In the genomic region with DNA sequence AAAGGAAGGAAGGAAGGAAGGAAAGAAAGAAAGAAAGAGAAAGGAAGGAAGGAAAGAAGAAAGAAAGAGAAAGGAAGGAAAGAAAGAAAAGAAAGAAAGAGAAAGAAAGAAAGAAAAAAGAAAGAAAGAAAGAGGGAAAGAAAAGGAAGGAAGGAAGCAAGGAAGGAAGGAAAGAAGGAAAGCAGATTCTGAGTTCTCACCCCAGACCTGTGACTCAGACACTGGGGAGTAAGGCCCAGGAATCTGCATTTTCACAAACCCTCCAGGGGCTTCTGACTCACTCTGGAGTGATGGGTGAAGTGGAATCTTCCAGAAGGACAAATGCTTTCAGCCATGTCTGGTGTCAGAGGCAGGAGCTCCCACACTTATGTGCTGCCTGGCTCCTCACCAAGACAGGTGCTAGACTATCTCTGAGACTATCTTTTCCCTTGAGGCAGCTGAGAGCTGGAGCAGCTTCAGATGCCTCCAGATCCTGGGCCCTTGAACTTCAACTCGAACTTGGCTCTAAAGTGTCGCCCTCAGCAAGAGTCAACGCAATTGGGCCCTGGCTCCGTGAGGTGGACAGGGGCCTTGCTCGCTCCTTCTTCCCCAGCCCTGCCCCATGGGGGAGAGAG, we compare ENCODE assay signal across 1 cellular context.
TF ChIP-seq lines count a peak whose summit lies in the region.

No MANE protein-coding gene starts in this region.

TF ChIP-seq in K562, 482 proteins besides CTCF, POLR2A, EP300 and RAD21 (continued from another document and continues in another):
- no peak for TF ChIP-seq ZNF217 (CRISPR knock-in tag; IDR thresholded peaks at IDR 0.05)
- TF ChIP-seq, protein P1, sequence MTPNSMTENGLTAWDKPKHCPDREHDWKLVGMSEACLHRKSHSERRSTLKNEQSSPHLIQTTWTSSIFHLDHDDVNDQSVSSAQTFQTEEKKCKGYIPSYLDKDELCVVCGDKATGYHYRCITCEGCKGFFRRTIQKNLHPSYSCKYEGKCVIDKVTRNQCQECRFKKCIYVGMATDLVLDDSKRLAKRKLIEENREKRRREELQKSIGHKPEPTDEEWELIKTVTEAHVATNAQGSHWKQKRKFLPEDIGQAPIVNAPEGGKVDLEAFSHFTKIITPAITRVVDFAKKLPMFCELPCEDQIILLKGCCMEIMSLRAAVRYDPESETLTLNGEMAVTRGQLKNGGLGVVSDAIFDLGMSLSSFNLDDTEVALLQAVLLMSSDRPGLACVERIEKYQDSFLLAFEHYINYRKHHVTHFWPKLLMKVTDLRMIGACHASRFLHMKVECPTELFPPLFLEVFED (CRISPR knock-in tag; conservative IDR thresholded peaks at IDR 0.05), result 0 out of 2 replicates have a peak, but pooled peaks have one; percentile 11
- TF ChIP-seq, protein P2, sequence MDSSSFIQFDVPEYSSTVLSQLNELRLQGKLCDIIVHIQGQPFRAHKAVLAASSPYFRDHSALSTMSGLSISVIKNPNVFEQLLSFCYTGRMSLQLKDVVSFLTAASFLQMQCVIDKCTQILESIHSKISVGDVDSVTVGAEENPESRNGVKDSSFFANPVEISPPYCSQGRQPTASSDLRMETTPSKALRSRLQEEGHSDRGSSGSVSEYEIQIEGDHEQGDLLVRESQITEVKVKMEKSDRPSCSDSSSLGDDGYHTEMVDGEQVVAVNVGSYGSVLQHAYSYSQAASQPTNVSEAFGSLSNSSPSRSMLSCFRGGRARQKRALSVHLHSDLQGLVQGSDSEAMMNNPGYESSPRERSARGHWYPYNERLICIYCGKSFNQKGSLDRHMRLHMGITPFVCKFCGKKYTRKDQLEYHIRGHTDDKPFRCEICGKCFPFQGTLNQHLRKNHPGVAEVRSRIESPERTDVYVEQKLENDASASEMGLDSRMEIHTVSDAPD (CRISPR knock-in tag; IDR thresholded peaks at IDR 0.05), result no peak
- TF ChIP-seq NFRKB (IDR thresholded peaks at IDR 0.05; ENCODE audit: low read depth), result 0 out of 2 replicates have a peak, but pooled peaks have one; percentile 40
- peak; percentile 58; the same call in 1 of the 2 replicates for TF ChIP-seq ARID2 (IDR thresholded peaks at IDR 0.05)
- TF ChIP-seq ERF (CRISPR knock-in tag; IDR thresholded peaks at IDR 0.05), result no peak
- no peak for TF ChIP-seq ZNF75A (CRISPR knock-in tag; IDR thresholded peaks at IDR 0.05)
- no peak for TF ChIP-seq HSF4 (CRISPR knock-in tag; IDR thresholded peaks at IDR 0.05; ENCODE audit: borderline replicate concordance)
- no peak for TF ChIP-seq MCM5 (IDR thresholded peaks at IDR 0.05; ENCODE audit: low read depth)
- TF ChIP-seq, protein P3, sequence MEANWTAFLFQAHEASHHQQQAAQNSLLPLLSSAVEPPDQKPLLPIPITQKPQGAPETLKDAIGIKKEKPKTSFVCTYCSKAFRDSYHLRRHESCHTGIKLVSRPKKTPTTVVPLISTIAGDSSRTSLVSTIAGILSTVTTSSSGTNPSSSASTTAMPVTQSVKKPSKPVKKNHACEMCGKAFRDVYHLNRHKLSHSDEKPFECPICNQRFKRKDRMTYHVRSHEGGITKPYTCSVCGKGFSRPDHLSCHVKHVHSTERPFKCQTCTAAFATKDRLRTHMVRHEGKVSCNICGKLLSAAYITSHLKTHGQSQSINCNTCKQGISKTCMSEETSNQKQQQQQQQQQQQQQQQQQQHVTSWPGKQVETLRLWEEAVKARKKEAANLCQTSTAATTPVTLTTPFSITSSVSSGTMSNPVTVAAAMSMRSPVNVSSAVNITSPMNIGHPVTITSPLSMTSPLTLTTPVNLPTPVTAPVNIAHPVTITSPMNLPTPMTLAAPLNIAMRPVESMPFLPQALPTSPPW (CRISPR knock-in tag; IDR thresholded peaks at IDR 0.05), result no peak
- TF ChIP-seq CC2D1A (IDR thresholded peaks at IDR 0.05), result 0 out of 2 replicates have a peak, but pooled peaks have one; percentile 42
- peak; percentile 68 for TF ChIP-seq CBFA2T3 (IDR thresholded peaks at IDR 0.05)
- peak; percentile 14; the same call in 1 of the 2 replicates for TF ChIP-seq NCOA1 (IDR thresholded peaks at IDR 0.05; ENCODE audit: low read depth)
- TF ChIP-seq, protein P4, sequence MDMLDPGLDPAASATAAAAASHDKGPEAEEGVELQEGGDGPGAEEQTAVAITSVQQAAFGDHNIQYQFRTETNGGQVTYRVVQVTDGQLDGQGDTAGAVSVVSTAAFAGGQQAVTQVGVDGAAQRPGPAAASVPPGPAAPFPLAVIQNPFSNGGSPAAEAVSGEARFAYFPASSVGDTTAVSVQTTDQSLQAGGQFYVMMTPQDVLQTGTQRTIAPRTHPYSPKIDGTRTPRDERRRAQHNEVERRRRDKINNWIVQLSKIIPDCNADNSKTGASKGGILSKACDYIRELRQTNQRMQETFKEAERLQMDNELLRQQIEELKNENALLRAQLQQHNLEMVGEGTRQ (CRISPR knock-in tag; IDR thresholded peaks at IDR 0.05), result no peak
- no peak for TF ChIP-seq XRCC4 (IDR thresholded peaks at IDR 0.05; ENCODE audit: extremely low read depth, insufficient read depth, insufficient read length)
- TF ChIP-seq FOSL1 (tag; conservative IDR thresholded peaks at IDR 0.05), result peak; percentile 87
- TF ChIP-seq IFI16 (CRISPR knock-in tag; IDR thresholded peaks at IDR 0.05), result no peak
- peak; percentile 51 for TF ChIP-seq MTA2 (IDR thresholded peaks at IDR 0.05; ENCODE audit: low read depth)
- TF ChIP-seq ZBTB8A (IDR thresholded peaks at IDR 0.05; ENCODE audit: partially characterized antibody), result no peak
- no peak for TF ChIP-seq ZNF175 (CRISPR knock-in tag; IDR thresholded peaks at IDR 0.05; ENCODE audit: low read depth)
- TF ChIP-seq ZNF146 (CRISPR knock-in tag; IDR thresholded peaks at IDR 0.05; ENCODE audit: unreplicated experiment), result no peak
- TF ChIP-seq DIDO1 (tag; IDR thresholded peaks at IDR 0.05; ENCODE audit: low read depth), result no peak
- TF ChIP-seq SMAD2 (IDR thresholded peaks at IDR 0.05; ENCODE audit: low read depth, low read length), result no peak
- TF ChIP-seq TCF3 (CRISPR knock-in tag; IDR thresholded peaks at IDR 0.05), result no peak
- no peak for TF ChIP-seq CREBBP (IDR thresholded peaks at IDR 0.05; ENCODE audit: low read depth, low read length)
- no peak for TF ChIP-seq ZNF77 (CRISPR knock-in tag; IDR thresholded peaks at IDR 0.05)
- TF ChIP-seq ZNF707 (CRISPR knock-in tag; conservative IDR thresholded peaks at IDR 0.05), result no peak
- TF ChIP-seq ZNF197 (CRISPR knock-in tag; IDR thresholded peaks at IDR 0.05; ENCODE audit: low read depth), result no peak
- TF ChIP-seq ZNF3 (CRISPR knock-in tag; IDR thresholded peaks at IDR 0.05), result no peak
- TF ChIP-seq SMARCA4 (IDR thresholded peaks at IDR 0.05), result peak; percentile 73
- no peak for TF ChIP-seq BRD4 (IDR thresholded peaks at IDR 0.05)
- 0 out of 2 replicates have a peak, but pooled peaks have one; percentile 10 for TF ChIP-seq TEAD4 (IDR thresholded peaks at IDR 0.05; ENCODE audit: low read length)
- TF ChIP-seq TEAD4 (CRISPR knock-in tag; IDR thresholded peaks at IDR 0.05; ENCODE audit: borderline replicate concordance), result no peak
- no peak for TF ChIP-seq ZFPM2 (CRISPR knock-in tag; IDR thresholded peaks at IDR 0.05)
- TF ChIP-seq ZSCAN32 (CRISPR knock-in tag; IDR thresholded peaks at IDR 0.05), result no peak
- no peak for TF ChIP-seq SNRNP70 (optimal IDR thresholded peaks at IDR 0.05; ENCODE audit: low read depth, low read length)
- TF ChIP-seq ZKSCAN3 (CRISPR knock-in tag; IDR thresholded peaks at IDR 0.05), result no peak
- no peak for TF ChIP-seq TEAD2 (tag; IDR thresholded peaks at IDR 0.05)
- TF ChIP-seq, protein P5, sequence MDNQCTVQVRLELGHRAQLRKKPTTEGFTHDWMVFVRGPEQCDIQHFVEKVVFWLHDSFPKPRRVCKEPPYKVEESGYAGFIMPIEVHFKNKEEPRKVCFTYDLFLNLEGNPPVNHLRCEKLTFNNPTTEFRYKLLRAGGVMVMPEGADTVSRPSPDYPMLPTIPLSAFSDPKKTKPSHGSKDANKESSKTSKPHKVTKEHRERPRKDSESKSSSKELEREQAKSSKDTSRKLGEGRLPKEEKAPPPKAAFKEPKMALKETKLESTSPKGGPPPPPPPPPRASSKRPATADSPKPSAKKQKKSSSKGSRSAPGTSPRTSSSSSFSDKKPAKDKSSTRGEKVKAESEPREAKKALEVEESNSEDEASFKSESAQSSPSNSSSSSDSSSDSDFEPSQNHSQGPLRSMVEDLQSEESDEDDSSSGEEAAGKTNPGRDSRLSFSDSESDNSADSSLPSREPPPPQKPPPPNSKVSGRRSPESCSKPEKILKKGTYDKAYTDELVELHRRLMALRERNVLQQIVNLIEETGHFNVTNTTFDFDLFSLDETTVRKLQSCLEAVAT (IDR thresholded peaks at IDR 0.05), result peak; percentile 22 to 53; a peak in 1 of 4 replicates
- TF ChIP-seq ZNF778 (CRISPR knock-in tag; IDR thresholded peaks at IDR 0.05), result no peak
- no peak for TF ChIP-seq TCF7 (IDR thresholded peaks at IDR 0.05; ENCODE audit: borderline replicate concordance)
- peak; percentile 90 for TF ChIP-seq GATAD2A (IDR thresholded peaks at IDR 0.05)
- TF ChIP-seq, protein P6, sequence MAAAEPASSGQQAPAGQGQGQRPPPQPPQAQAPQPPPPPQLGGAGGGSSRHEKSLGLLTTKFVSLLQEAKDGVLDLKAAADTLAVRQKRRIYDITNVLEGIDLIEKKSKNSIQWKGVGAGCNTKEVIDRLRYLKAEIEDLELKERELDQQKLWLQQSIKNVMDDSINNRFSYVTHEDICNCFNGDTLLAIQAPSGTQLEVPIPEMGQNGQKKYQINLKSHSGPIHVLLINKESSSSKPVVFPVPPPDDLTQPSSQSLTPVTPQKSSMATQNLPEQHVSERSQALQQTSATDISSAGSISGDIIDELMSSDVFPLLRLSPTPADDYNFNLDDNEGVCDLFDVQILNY (CRISPR knock-in tag; IDR thresholded peaks at IDR 0.05), result no peak
- TF ChIP-seq ZC3H8 (IDR thresholded peaks at IDR 0.05), result peak; percentile 75; the same call in 1 of the 2 replicates
- no peak for TF ChIP-seq TAF15 (IDR thresholded peaks at IDR 0.05; ENCODE audit: low read depth, low read length)
- TF ChIP-seq, protein P7, sequence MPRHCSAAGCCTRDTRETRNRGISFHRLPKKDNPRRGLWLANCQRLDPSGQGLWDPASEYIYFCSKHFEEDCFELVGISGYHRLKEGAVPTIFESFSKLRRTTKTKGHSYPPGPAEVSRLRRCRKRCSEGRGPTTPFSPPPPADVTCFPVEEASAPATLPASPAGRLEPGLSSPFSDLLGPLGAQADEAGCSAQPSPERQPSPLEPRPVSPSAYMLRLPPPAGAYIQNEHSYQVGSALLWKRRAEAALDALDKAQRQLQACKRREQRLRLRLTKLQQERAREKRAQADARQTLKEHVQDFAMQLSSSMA (CRISPR knock-in tag; IDR thresholded peaks at IDR 0.05), result no peak
- TF ChIP-seq ARHGAP35 (IDR thresholded peaks at IDR 0.05; ENCODE audit: partially characterized antibody), result peak; percentile 80
- TF ChIP-seq GTF2F1 (IDR thresholded peaks at IDR 0.05; ENCODE audit: low read depth, low read length), result no peak
- TF ChIP-seq ETV1 (tag; conservative IDR thresholded peaks at IDR 0.05; ENCODE audit: low read depth), result no peak
- no peak for TF ChIP-seq CBX8 (IDR thresholded peaks at IDR 0.05; ENCODE audit: borderline replicate concordance, extremely low read depth, low read depth, low read length, poor library complexity, severe bottlenecking)
- peak; percentile 80 for TF ChIP-seq ARID1B (IDR thresholded peaks at IDR 0.05)
- 0 out of 2 replicates have a peak, but pooled peaks have one; percentile 49 for TF ChIP-seq THRAP3 (IDR thresholded peaks at IDR 0.05; ENCODE audit: borderline replicate concordance)
- TF ChIP-seq ZC3H4 (CRISPR knock-in tag; IDR thresholded peaks at IDR 0.05; ENCODE audit: borderline replicate concordance), result no peak
- no peak for TF ChIP-seq ZNF583 (CRISPR knock-in tag; IDR thresholded peaks at IDR 0.05)
- TF ChIP-seq MIER1 (IDR thresholded peaks at IDR 0.05; ENCODE audit: low read depth), result no peak
- TF ChIP-seq PML (IDR thresholded peaks at IDR 0.05; ENCODE audit: low read length), result no peak
- TF ChIP-seq ZNF140 (CRISPR knock-in tag; IDR thresholded peaks at IDR 0.05), result no peak
- TF ChIP-seq YY1 (IDR thresholded peaks at IDR 0.05; ENCODE audit: borderline replicate concordance in 1 of 3, control insufficient read depth in 1 of 3, extremely low read depth in 1 of 3, insufficient read depth in 3 of 3, insufficient read length in 1 of 3, insufficient replicate concordance in 2 of 3, low read depth in 1 of 3, low read length in 2 of 3), result peak in 1 of 3 experiments; percentile 13
- TF ChIP-seq ZNF263 (CRISPR knock-in tag; IDR thresholded peaks at IDR 0.05; ENCODE audit: borderline replicate concordance), result no peak
- TF ChIP-seq, protein P8, sequence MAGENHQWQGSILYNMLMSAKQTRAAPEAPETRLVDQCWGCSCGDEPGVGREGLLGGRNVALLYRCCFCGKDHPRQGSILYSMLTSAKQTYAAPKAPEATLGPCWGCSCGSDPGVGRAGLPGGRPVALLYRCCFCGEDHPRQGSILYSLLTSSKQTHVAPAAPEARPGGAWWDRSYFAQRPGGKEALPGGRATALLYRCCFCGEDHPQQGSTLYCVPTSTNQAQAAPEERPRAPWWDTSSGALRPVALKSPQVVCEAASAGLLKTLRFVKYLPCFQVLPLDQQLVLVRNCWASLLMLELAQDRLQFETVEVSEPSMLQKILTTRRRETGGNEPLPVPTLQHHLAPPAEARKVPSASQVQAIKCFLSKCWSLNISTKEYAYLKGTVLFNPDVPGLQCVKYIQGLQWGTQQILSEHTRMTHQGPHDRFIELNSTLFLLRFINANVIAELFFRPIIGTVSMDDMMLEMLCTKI (IDR thresholded peaks at IDR 0.05; ENCODE audit: partially characterized antibody), result no peak
- TF ChIP-seq POLR2AphosphoS2 (IDR thresholded peaks at IDR 0.05; ENCODE audit: low read length), result no peak
- TF ChIP-seq PHF20 (IDR thresholded peaks at IDR 0.05; ENCODE audit: partially characterized antibody), result peak; percentile 44
- TF ChIP-seq, protein P9, sequence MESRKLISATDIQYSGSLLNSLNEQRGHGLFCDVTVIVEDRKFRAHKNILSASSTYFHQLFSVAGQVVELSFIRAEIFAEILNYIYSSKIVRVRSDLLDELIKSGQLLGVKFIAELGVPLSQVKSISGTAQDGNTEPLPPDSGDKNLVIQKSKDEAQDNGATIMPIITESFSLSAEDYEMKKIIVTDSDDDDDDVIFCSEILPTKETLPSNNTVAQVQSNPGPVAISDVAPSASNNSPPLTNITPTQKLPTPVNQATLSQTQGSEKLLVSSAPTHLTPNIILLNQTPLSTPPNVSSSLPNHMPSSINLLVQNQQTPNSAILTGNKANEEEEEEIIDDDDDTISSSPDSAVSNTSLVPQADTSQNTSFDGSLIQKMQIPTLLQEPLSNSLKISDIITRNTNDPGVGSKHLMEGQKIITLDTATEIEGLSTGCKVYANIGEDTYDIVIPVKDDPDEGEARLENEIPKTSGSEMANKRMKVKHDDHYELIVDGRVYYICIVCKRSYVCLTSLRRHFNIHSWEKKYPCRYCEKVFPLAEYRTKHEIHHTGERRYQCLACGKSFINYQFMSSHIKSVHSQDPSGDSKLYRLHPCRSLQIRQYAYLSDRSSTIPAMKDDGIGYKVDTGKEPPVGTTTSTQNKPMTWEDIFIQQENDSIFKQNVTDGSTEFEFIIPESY (CRISPR knock-in tag; IDR thresholded peaks at IDR 0.05), result no peak
- TF ChIP-seq ZNF253 (CRISPR knock-in tag; conservative IDR thresholded peaks at IDR 0.05), result no peak
- TF ChIP-seq, protein P10, sequence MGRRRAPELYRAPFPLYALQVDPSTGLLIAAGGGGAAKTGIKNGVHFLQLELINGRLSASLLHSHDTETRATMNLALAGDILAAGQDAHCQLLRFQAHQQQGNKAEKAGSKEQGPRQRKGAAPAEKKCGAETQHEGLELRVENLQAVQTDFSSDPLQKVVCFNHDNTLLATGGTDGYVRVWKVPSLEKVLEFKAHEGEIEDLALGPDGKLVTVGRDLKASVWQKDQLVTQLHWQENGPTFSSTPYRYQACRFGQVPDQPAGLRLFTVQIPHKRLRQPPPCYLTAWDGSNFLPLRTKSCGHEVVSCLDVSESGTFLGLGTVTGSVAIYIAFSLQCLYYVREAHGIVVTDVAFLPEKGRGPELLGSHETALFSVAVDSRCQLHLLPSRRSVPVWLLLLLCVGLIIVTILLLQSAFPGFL (CRISPR knock-in tag; IDR thresholded peaks at IDR 0.05), result no peak
- no peak for TF ChIP-seq CBX1 (IDR thresholded peaks at IDR 0.05; ENCODE audit: low read depth)
